In the genomic region with DNA sequence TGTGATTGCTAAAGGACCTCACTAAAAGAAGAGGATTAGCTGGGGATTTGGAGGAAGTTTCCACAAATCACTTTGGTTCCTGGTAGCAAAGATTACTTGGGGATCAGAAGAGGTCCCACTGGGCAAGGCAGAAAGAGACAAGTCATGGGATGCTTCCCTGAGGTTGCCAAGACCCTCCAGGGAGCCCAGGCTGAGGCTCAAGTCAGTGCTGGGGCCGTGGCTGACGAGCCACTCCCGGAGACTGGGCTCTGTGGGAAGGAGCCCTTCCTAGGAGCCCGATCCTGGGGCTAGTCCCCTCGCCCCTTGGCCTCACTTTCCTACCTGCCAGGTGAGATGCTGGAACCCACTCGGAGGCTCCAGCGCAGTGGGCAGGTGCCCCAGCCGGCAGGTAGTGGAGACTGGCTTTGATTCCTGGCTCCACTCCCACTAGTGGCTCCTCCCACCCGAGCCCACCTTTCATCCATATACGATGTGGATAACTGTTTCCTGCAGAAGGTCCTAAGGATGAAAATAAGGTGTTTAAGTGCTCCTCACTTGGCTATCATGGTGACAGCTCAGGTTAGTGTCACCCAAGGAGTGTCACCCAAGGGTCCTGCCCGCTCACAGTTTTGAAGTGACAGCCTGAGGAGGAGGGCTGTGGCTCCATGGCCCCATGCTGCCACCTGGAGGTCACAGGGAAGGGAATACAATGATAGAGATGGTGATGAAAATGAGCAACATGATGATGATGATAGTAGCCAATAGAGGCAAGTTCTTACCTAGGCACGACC, we compare ENCODE assay signal across 8 cellular contexts.
A peak's percentile ranks its signal among the peaks of the same experiment; 100 is the strongest.
DNase-seq lines count a peak whose midpoint lies in the region; ATAC-seq, FAIRE-seq and TF ChIP-seq lines count a peak whose summit lies in the region.

No MANE protein-coding gene starts in this region.

- CTCF ChIA-PET in MCF 10A (lab: Yijun Ruan, JAX), result interaction anchor here (0.5 to 13.8 kb wide), 44 partner anchors 10 to 1892 kb away, joined by 3 to 471 read pairs (median 4); no protein-coding TSS in a partner anchor

- no TSS peak for BruUV-seq in MCF 10A (replicated peaks; lab: Mats Ljungman, UMichigan)

- no peak for FAIRE-seq in kidney (lab: Jason Lieb, UNC)

- H3K36me3 Mint-ChIP-seq in MCF 10A (ENCODE audit: insufficient read depth, unreplicated experiment), result no peaks in the 10 kb centered on the region

- DNase-seq in AG20443 (ENCODE audit: low spot score) (peak; percentile 78), NCI-H2107 (lab: John Stamatoyannopoulos, UW) (peak; percentile 13), MCF 10A (ENCODE audit: unreplicated experiment) (peak; percentile 72), kidney (peak; percentile 82)
- DNase-seq in stimulated activated CD4-positive, alpha-beta T cell treated with anti-CD3 and anti-CD28 coated beads, Interleukin-2, amount 100 ng/mL, for 24 hours, result peak; percentile 77 to 82

- no peak overlapping the region for H3K27ac ChIP-seq in VCaP
- H3K27ac ChIP-seq in kidney (ENCODE audit: low read depth in 2 of 2, low read length in 2 of 2), result no peak overlapping the region

- ATAC-seq in GM21723 (IDR thresholded peaks at IDR 0.05; ENCODE audit: unreplicated experiment) (peak; percentile 60), GM21381 (IDR thresholded peaks at IDR 0.05; ENCODE audit: unreplicated experiment) (no peak)

- peaks cover 18% of the 10 kb centered on the region for H3K9me3 Mint-ChIP-seq in MCF 10A (ENCODE audit: unreplicated experiment)

- no peak overlapping the region for H3K4me3 ChIP-seq in kidney (ENCODE audit: low read length in 2 of 2)

- no peaks in the 10 kb centered on the region for H3K36me3 ChIP-seq in kidney (ENCODE audit: control insufficient read depth in 1 of 2, insufficient read depth in 2 of 2, low read length in 2 of 2)

- H3K27me3 Mint-ChIP-seq in MCF 10A (ENCODE audit: insufficient read depth, unreplicated experiment), result no peaks in the 10 kb centered on the region

- TF ChIP-seq CTCF in VCaP (conservative IDR thresholded peaks at IDR 0.05) (peak; percentile 91), MCF 10A (IDR thresholded peaks at IDR 0.05; ENCODE audit: unreplicated experiment) (peak; percentile 90), kidney (IDR thresholded peaks at IDR 0.05; ENCODE audit: borderline replicate concordance, extremely low read depth, insufficient read depth) (peak; percentile 85)

- no peak overlapping the region for H3K27ac Mint-ChIP-seq in MCF 10A (ENCODE audit: low read depth, unreplicated experiment)

- POLR2A ChIA-PET in MCF 10A (lab: Yijun Ruan, JAX), result interaction anchor here (0.5 to 1.6 kb wide), 4 partner anchors 432 to 542 kb away, joined by 3 to 8 read pairs (median 4); no protein-coding TSS in a partner anchor

- peaks cover 6% of the 10 kb centered on the region for H3K4me1 Mint-ChIP-seq in MCF 10A (ENCODE audit: insufficient read depth, unreplicated experiment)

- intact Hi-C loops in MCF 10A (cut with micrococcal nuclease), result loop anchor here (1.0 kb wide), 2 partner anchors 498 to 541 kb away; no protein-coding TSS in a partner anchor
- intact Hi-C loops in kidney (cut with DNase I), result loop anchor here (5.0 to 10.0 kb wide), 2 partner anchors 499 to 542 kb away; no protein-coding TSS in a partner anchor

- peaks cover 0 to 4% of the 10 kb centered on the region in 2 donors for H3K4me1 ChIP-seq in kidney (ENCODE audit: control insufficient read depth in 1 of 2, insufficient read depth in 1 of 2, low read depth in 1 of 2, low read length in 2 of 2)

- no peak overlapping the region for H3K9ac ChIP-seq in kidney (ENCODE audit: low read length in 2 of 2)

- no peak overlapping the region for H3K4me3 Mint-ChIP-seq in MCF 10A (ENCODE audit: unreplicated experiment)

- H3K9me3 ChIP-seq in kidney (ENCODE audit: control insufficient read depth in 1 of 2, low read length in 2 of 2), result peaks cover 7 to 12% of the 10 kb centered on the region in 2 donors

Comparison
In these comparisons a context has a peak if more than half of its experiments do, and no peak if none do; other contexts are left out.
1. DNase-seq: peak in every context shown above with its lines; median percentile 82 in kidney; 80 in stimulated activated CD4-positive, alpha-beta T cell treated with anti-CD3 and anti-CD28 coated beads, Interleukin-2, amount 100 ng/mL, for 24 hours; 78 in AG20443; 72 in MCF 10A; 13 in NCI-H2107.